26 cellular contexts compared by ENCODE assay signal in the genomic region with DNA sequence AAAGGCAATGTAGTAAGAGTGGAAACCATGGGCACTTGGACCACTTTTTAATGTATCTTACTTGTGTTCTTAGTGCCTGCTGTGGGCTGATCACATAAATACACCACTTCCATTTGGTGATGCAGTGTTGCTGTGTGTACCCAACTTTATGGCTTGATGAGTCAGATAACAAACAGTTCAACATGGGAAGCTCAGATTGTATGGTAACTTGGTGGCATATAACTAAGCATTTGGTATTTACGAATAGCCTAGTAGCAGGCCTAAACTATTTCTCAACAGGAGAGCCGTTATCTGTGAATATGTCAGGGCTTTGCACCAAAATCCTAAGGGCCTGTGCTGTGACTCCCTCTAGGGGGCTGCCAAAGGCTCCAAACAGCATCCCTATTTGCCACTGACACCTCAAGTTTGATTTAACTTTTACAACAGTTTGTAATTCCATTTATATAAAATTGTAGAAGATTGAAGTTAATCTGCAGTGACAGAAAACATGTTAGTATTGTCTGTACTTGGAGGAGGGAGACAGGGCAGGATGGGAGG.
DNase-seq lines count a peak whose midpoint lies in the region; ATAC-seq and TF ChIP-seq lines count a peak whose summit lies in the region.
"Had no signal": no experiment of that assay in that cellular context is flagged by ENCODE, and none has a peak within 500 bp of the region (broad histone marks: within the 10 kb centered on the region; RNA-seq: fewer than 3 reads in every experiment).

No MANE protein-coding gene starts in this region.

- H3K27ac Mint-ChIP-seq in WTC11: no peak overlapping the region
- H3K27ac Mint-ChIP-seq: activated CD8-positive, alpha-beta T cell treated with anti-CD3 and anti-CD28 coated beads for 36 hours; activated naive CD4-positive, alpha-beta T cell treated with anti-CD3 and anti-CD28 coated beads for 36 hours; activated T-helper 1 cell treated with anti-CD3 and anti-CD28 coated beads, Interleukin-12 subunit alpha, Interleukin-12 subunit beta, Interleukin-2, Interleukin-4 antibody, amounts not matched to agents 30 ng/mL and 10 ng/mL and 1 ng/mL, durations not matched to agents 14 hours and 24 hours and 36 hours; brain had no signal

- TF ChIP-seq CTCF in WTC11 (IDR thresholded peaks at IDR 0.05) (no peak), GM10266 (IDR thresholded peaks at IDR 0.05; ENCODE audit: control insufficient read depth, insufficient read depth, low read depth, missing control alignments) (no peak)

- peak; percentile 50 for DNase-seq in DMS53 (lab: John Stamatoyannopoulos, UW)
- peak; percentile 53 for DNase-seq in NCI-H460 (ENCODE audit: extremely low read depth, low read depth)
- peak; percentile 19 for DNase-seq in WTC11 (ENCODE audit: low spot score)
- DNase-seq in iPS-NIHi11 (ENCODE audit: low spot score): peak; percentile 6
- DNase-seq in GM10266 (ENCODE audit: extremely low spot score): no peak
- no peak for DNase-seq in T-helper 9 cell
- DNase-seq in NCI-H82 (lab: John Stamatoyannopoulos, UW): no peak
- DNase-seq: activated CD4-positive, CD25-positive, alpha-beta regulatory T cell treated with anti-CD3 and anti-CD28 coated beads, Interleukin-2, amount 50 U/mL, for 72 hours; activated CD8-positive, alpha-beta memory T cell treated with anti-CD3 and anti-CD28 coated beads, Interleukin-2, amount 50 U/mL, for 48 hours; activated CD8-positive, alpha-beta T cell treated with anti-CD3 and anti-CD28 coated beads for 36 hours; activated naive CD4-positive, alpha-beta T cell treated with anti-CD3 and anti-CD28 coated beads for 36 hours; adrenal gland; CD4-positive, alpha-beta memory T cell; dermis blood vessel endothelial cell; glutamatergic neuron; GM23248; mammary epithelial cell; NCI-H1436 treated with DMSO at 0.1 percent for 48 hours; NCI-H226; right cardiac atrium; stimulated activated CD4-positive, alpha-beta T cell treated with anti-CD3 and anti-CD28 coated beads, Interleukin-1b, Interleukin-23, amount 100 ng/mL, for 48 hours; stimulated activated naive CD8-positive, alpha-beta T cell treated with anti-CD3 and anti-CD28 coated beads, Interleukin-15, Interleukin-2, amounts not matched to agents 100 U/mL and 50 U/mL, for 24 hours had no signal

- POLR2A ChIA-PET in WTC11 (lab: Charles Lee): no interaction called here

- H3K4me3 Mint-ChIP-seq in WTC11: no peak overlapping the region
- H3K4me3 Mint-ChIP-seq: activated CD8-positive, alpha-beta T cell treated with anti-CD3 and anti-CD28 coated beads for 36 hours; activated naive CD4-positive, alpha-beta T cell treated with anti-CD3 and anti-CD28 coated beads for 36 hours; activated T-helper 1 cell treated with anti-CD3 and anti-CD28 coated beads, Interleukin-12 subunit alpha, Interleukin-12 subunit beta, Interleukin-2, Interleukin-4 antibody, amounts not matched to agents 30 ng/mL and 10 ng/mL and 1 ng/mL, durations not matched to agents 14 hours and 24 hours and 36 hours; brain; CD4-positive, alpha-beta memory T cell had no signal

- H3K4me1 Mint-ChIP-seq in WTC11: no peaks in the 10 kb centered on the region
- H3K4me1 Mint-ChIP-seq: brain; CD4-positive, alpha-beta memory T cell had no signal

- H3K9me3 Mint-ChIP-seq in WTC11: no peaks in the 10 kb centered on the region
- H3K9me3 Mint-ChIP-seq: brain had no signal

- no peaks in the 10 kb centered on the region for H3K36me3 Mint-ChIP-seq in WTC11
- H3K36me3 Mint-ChIP-seq: brain; CD4-positive, alpha-beta memory T cell had no signal

- no peaks in the 10 kb centered on the region for H3K27me3 Mint-ChIP-seq in WTC11 (ENCODE audit: low read depth)
- H3K27me3 Mint-ChIP-seq: activated CD8-positive, alpha-beta T cell treated with anti-CD3 and anti-CD28 coated beads for 36 hours; brain; CD4-positive, alpha-beta memory T cell had no signal

- CTCF ChIA-PET in WTC11 (lab: Charles Lee): no interaction called here

- ATAC-seq in WTC11: peak; percentile 89
- no peak for ATAC-seq in HG02798 (IDR thresholded peaks at IDR 0.05; ENCODE audit: poor library complexity, unreplicated experiment)
- ATAC-seq: activated CD8-positive, alpha-beta T cell treated with anti-CD3 and anti-CD28 coated beads for 36 hours; esophagus mucosa; right cardiac atrium; stimulated activated naive CD8-positive, alpha-beta T cell treated with anti-CD3 and anti-CD28 coated beads, Interleukin-15, Interleukin-2, amounts not matched to agents 100 U/mL and 50 U/mL, for 24 hours had no signal

TF ChIP-seq in WTC11, 78 proteins besides CTCF, POLR2A, EP300 and RAD21:
- TF ChIP-seq, protein P1, sequence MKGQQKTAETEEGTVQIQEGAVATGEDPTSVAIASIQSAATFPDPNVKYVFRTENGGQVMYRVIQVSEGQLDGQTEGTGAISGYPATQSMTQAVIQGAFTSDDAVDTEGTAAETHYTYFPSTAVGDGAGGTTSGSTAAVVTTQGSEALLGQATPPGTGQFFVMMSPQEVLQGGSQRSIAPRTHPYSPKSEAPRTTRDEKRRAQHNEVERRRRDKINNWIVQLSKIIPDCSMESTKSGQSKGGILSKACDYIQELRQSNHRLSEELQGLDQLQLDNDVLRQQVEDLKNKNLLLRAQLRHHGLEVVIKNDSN (CRISPR knock-in tag; IDR thresholded peaks at IDR 0.05): no peak
- TF ChIP-seq ESRRA (CRISPR knock-in tag; IDR thresholded peaks at IDR 0.05; ENCODE audit: borderline replicate concordance): no peak
- TF ChIP-seq ATF1 (CRISPR knock-in tag; IDR thresholded peaks at IDR 0.05): no peak
- TF ChIP-seq NR3C1 (CRISPR knock-in tag; conservative IDR thresholded peaks at IDR 0.05; ENCODE audit: low read depth): no peak
- TF ChIP-seq, protein P2, sequence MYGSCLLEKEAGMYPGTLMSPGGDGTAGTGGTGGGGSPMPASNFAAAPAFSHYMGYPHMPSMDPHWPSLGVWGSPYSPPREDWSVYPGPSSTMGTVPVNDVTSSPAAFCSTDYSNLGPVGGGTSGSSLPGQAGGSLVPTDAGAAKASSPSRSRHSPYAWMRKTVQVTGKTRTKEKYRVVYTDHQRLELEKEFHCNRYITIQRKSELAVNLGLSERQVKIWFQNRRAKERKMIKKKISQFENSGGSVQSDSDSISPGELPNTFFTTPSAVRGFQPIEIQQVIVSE (CRISPR knock-in tag; IDR thresholded peaks at IDR 0.05; ENCODE audit: borderline replicate concordance): no peak

Comparison
In these comparisons a context has a peak if more than half of its experiments do, and no peak if none do; other contexts are left out.
1. DNase-seq: peak in DMS53 (single experiment), NCI-H460 (single experiment), WTC11 (single experiment) and iPS-NIHi11 (single experiment); none in GM10266 (single experiment), T-helper 9 cell (single experiment) and NCI-H82 (single experiment).